Comparison of ENCODE assay signal across 8 cellular contexts in genomic region chr1:43531453-43531905, GRCh38. TPM values are rescaled to one million over a fixed set of nuclear protein-coding genes. Genes with fewer than 3 reads are reported as not detected.
DNase-seq lines count a peak whose midpoint lies in the region; FAIRE-seq and TF ChIP-seq lines count a peak whose summit lies in the region.

No MANE protein-coding gene starts in this region.

- H3K36me3 Mint-ChIP-seq in Calu3 (ENCODE audit: insufficient read depth, unreplicated experiment), result peaks cover 29% of the 10 kb centered on the region

- TF ChIP-seq RAD21 in Ishikawa (IDR thresholded peaks at IDR 0.05; ENCODE audit: low read depth), result no peak

- peaks cover 23% of the 10 kb centered on the region for H4K20me1 ChIP-seq in keratinocyte (ENCODE audit: control insufficient read depth, extremely low read depth, insufficient read depth, low read length)

- TF ChIP-seq EP300 in Ishikawa (IDR thresholded peaks at IDR 0.05; ENCODE audit: borderline replicate concordance) (0 out of 2 replicates have a peak, but pooled peaks have one; percentile 17), stomach (IDR thresholded peaks at IDR 0.05) (no peak)

- H3K27ac Mint-ChIP-seq in Calu3 (ENCODE audit: unreplicated experiment), result peak overlapping the region; percentile 94

- peak overlapping the region; percentile 85 for H3K9ac ChIP-seq in keratinocyte (ENCODE audit: control insufficient read depth, extremely low read depth, insufficient read depth, low read length)

- H3K27me3 Mint-ChIP-seq in Calu3 (ENCODE audit: unreplicated experiment), result no peaks in the 10 kb centered on the region

- in situ Hi-C loops in astrocyte of the spinal cord (cut with HindIII; ENCODE audit: low sequenced_read_pairs), result no loop called here

- FAIRE-seq in keratinocyte (lab: Jason Lieb, UNC), result no peak

- H3K9me1 ChIP-seq in keratinocyte (ENCODE audit: control insufficient read depth, extremely low read depth, insufficient read depth, low read length), result no peaks in the 10 kb centered on the region

- BruUV-seq in Calu3 (replicated peaks; lab: Mats Ljungman, UMichigan), result no TSS peak

- TF ChIP-seq POLR2A in stomach (IDR thresholded peaks at IDR 0.05), result no peak

- peaks cover 53% of the 10 kb centered on the region for H3K79me2 ChIP-seq in keratinocyte (ENCODE audit: control insufficient read depth, insufficient read depth, low read length)

- CTCF ChIA-PET in Calu3 (lab: Charles Lee), result interaction anchor here (1.2 to 1.7 kb wide), 2 partner anchors 17 to 118 kb away, joined by 3 read pairs; partner anchors contain the start of gene KDM4A

- H3K27ac ChIP-seq in keratinocyte (ENCODE audit: control insufficient read depth, insufficient read depth, low read length) (peak overlapping the region; percentile 69), stomach (peak overlapping the region; percentile 84 to 97 (median 92))

- DNase-seq in Calu3 (peak; percentile 64), astrocyte of the spinal cord (ENCODE audit: low read depth, low spot score) (no peak), keratinocyte (ENCODE audit: low read depth, low spot score) (no peak), stomach (no peak), GOT3 (lab: John Stamatoyannopoulos, UW) (no peak), DMS153 (lab: John Stamatoyannopoulos, UW) (no peak), GM10266 (ENCODE audit: extremely low spot score) (no peak)

- H3K9me3 ChIP-seq in keratinocyte (ENCODE audit: control insufficient read depth, low read depth, low read length) (no peaks in the 10 kb centered on the region), stomach (no peaks in the 10 kb centered on the region)

- dilution Hi-C loops in keratinocyte (cut with MboI; ENCODE audit: extremely low pct_ligation_motif_present, low sequenced_read_pairs), result no loop called here

- H3K27me3 ChIP-seq in keratinocyte (ENCODE audit: control insufficient read depth, extremely low read depth, insufficient read depth, low read length), result no peaks in the 10 kb centered on the region
- H3K27me3 ChIP-seq in stomach, result peaks cover 0 to 19% (median 0%) of the 10 kb centered on the region in 3 donors

- peaks cover 54% of the 10 kb centered on the region for H3K4me1 Mint-ChIP-seq in Calu3 (ENCODE audit: low read depth, unreplicated experiment)

- H3K36me3 ChIP-seq in keratinocyte (ENCODE audit: control insufficient read depth in 2 of 2, extremely low read depth in 1 of 2, insufficient read depth in 2 of 2, low read length in 2 of 2), result peaks cover 3 to 5% of the 10 kb centered on the region in 2 experiments
- H3K36me3 ChIP-seq in stomach, result no peaks in the 10 kb centered on the region

- peak overlapping the region; percentile 92 for H3K4me2 ChIP-seq in keratinocyte (ENCODE audit: control insufficient read depth, extremely low read depth, insufficient read depth, low read depth, low read length)

- TF ChIP-seq CTCF in Calu3 (IDR thresholded peaks at IDR 0.05; ENCODE audit: unreplicated experiment) (no peak), astrocyte of the spinal cord (IDR thresholded peaks at IDR 0.05; ENCODE audit: low read depth, low read length) (no peak), keratinocyte (optimal IDR thresholded peaks at IDR 0.05 in 1 of 3, IDR thresholded peaks at IDR 0.05 in 1 of 3, conservative IDR thresholded peaks at IDR 0.05 in 1 of 3; ENCODE audit: extremely low read depth in 1 of 3, insufficient read depth in 2 of 3, low read length in 3 of 3) (no peak), stomach (IDR thresholded peaks at IDR 0.05) (peak in 1 of 7 experiments; percentile 20), GM10266 (IDR thresholded peaks at IDR 0.05; ENCODE audit: control insufficient read depth, insufficient read depth, low read depth, missing control alignments) (no peak)

- peak overlapping the region; percentile 66 for H3K4me3 ChIP-seq in astrocyte of the spinal cord (ENCODE audit: low read depth, low read length)
- peak overlapping the region; percentile 81 to 88 (median 87) for H3K4me3 ChIP-seq in keratinocyte (ENCODE audit: control insufficient read depth in 2 of 3, extremely low read depth in 1 of 3, insufficient read depth in 2 of 3, low read depth in 1 of 3, low read length in 3 of 3)
- H3K4me3 ChIP-seq in stomach, result peak overlapping the region; percentile 68 to 90 (median 76)

- H3K4me1 ChIP-seq in keratinocyte (ENCODE audit: control insufficient read depth, extremely low read depth, insufficient read depth, low read length) (peaks cover 55% of the 10 kb centered on the region), stomach (peaks cover 29 to 67% (median 59%) of the 10 kb centered on the region in 4 donors)

- no peak overlapping the region for H2AFZ ChIP-seq in keratinocyte (ENCODE audit: control insufficient read depth, low read length)

- intact Hi-C loops in Calu3 (cut with micrococcal nuclease; ENCODE audit: unreplicated experiment) (no loop called here), stomach (cut with DNase I; ENCODE audit: low total_unique reads) (no loop called here)

- H3K4me3 Mint-ChIP-seq in Calu3 (ENCODE audit: low read depth, unreplicated experiment), result peak overlapping the region; percentile 90

- no peaks in the 10 kb centered on the region for H3K9me3 Mint-ChIP-seq in Calu3 (ENCODE audit: low read depth, unreplicated experiment)

- 0 to 1% (median 1%) methylated on average over 16 to 63 of the region's 63 CpGs for WGBS in stomach, 5 donors

TF ChIP-seq in Ishikawa, 13 proteins besides CTCF, POLR2A, EP300 and RAD21:
- TF ChIP-seq TCF12 (IDR thresholded peaks at IDR 0.05; ENCODE audit: low read depth) (0 out of 2 replicates have a peak, but pooled peaks have one; percentile 12), TAF1 (IDR thresholded peaks at IDR 0.05; ENCODE audit: low read depth) (peak; percentile 39; the same call in 1 of the 2 replicates), NFIC (IDR thresholded peaks at IDR 0.05) (no peak), MAX (IDR thresholded peaks at IDR 0.05) (peak; percentile 62; the same call in 1 of the 2 replicates), ZBTB7A (IDR thresholded peaks at IDR 0.05; ENCODE audit: low read depth) (peak; percentile 70), USF1 (IDR thresholded peaks at IDR 0.05) (0 out of 2 replicates have a peak, but pooled peaks have one; percentile 23)

RNA-seq across cellular contexts. Expression of gene PTPRF, which starts 0.8 kb away (rescaled TPM):
- total RNA-seq in Calu3 (2022), result 240 and 318 TPM in 2 replicates
- 161 to 204 TPM (median 198 TPM) in 3 replicates for polyA plus RNA-seq in keratinocyte
- 47.7 TPM for polyA plus RNA-seq in keratinocyte (2011; ENCODE audit: low read depth)
- polyA plus RNA-seq in keratinocyte (2011; cell fraction: cytosol; rRNA removed), result 67.3 and 89.8 TPM in 2 replicates
- 456 and 469 TPM in 2 replicates for polyA plus RNA-seq in keratinocyte (2011; cell fraction: nucleus; rRNA removed)
- 140 and 276 TPM in 2 replicates for polyA plus RNA-seq in keratinocyte (2012; ENCODE audit: low replicate concordance)
- polyA minus RNA-seq in keratinocyte, result 497 to 995 TPM (median 539 TPM) in 3 replicates
- polyA minus RNA-seq in keratinocyte (2011; cell fraction: cytosol; rRNA and poly(A)+ RNA removed), result 232 TPM
- polyA minus RNA-seq in keratinocyte (2011; cell fraction: nucleus; rRNA and poly(A)+ RNA removed), result 824 and 949 TPM in 2 replicates
- 100 to 1,000 TPM in 4 of 5 donors, 10 to 100 TPM in 1; 63.0 to 282 (median 114) TPM for total RNA-seq in stomach
- polyA plus RNA-seq in stomach, result 10 to 100 TPM; 11.3 to 53.3 (median 30.4) TPM
